15 cellular contexts compared by ENCODE assay signal in the genomic region with DNA sequence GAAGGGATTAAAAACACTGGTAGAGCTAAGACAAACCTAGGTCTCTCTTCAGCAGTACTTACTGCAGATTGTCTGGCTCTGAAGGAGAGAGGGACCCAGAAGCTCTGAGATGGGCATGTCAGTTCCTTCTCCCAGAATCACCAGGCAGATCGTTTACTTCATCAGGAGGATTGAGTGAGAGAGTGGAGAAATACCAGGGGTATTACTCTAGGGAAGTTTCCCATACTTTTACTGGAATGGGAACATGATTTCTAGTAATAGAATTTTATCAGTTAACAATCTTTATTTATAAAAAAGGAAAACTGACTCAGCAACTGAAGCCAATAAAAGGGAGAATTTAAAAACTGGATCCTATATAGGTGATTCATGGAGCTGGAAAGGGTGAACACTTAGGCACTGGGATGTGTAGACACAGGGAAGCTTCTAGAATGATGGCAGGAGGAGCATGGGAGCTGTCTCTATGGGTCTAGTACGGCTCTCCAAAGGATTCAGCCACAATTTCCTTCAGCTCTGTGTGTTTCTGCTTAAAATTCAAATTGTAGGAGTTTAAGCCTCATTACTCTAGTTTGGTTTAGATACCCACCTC.
"Had no signal": no experiment of that assay in that cellular context is flagged by ENCODE, and none has a peak within 500 bp of the region (broad histone marks: within the 10 kb centered on the region; RNA-seq: fewer than 3 reads in every experiment).

No MANE protein-coding gene starts in this region.

- H3K27me3 Mint-ChIP-seq: activated B cell treated with CpG ODN at 0.5 μM for 24 hours had no signal

- H3K27me3 ChIP-seq: adrenal gland, body of pancreas, neutrophil, right atrium auricular region had no signal

- H3K4me1 ChIP-seq: body of pancreas, lower lobe of right lung had no signal

- H3K36me3 ChIP-seq: adrenal gland, lower lobe of right lung, neutrophil, right atrium auricular region had no signal

- DNase-seq: activated B cell treated with CpG ODN at 0.5 μM for 24 hours; activated CD4-positive, alpha-beta T cell treated with anti-CD3 and anti-CD28 coated beads, Interleukin-2, amount 10 ng/mL, durations not matched to agents 24 days and 14 days; activated CD8-positive, alpha-beta memory T cell treated with anti-CD3 and anti-CD28 coated beads for 24 hours; activated naive CD4-positive, alpha-beta T cell treated with anti-CD3 and anti-CD28 coated beads, Interleukin-2, amount 10 ng/mL, durations not matched to agents 7 days and 5 days; adrenal gland; body of pancreas; cortex of kidney; effector memory CD4-positive, alpha-beta T cell; left cardiac atrium; lower lobe of right lung; naive thymus-derived CD4-positive, alpha-beta T cell had no signal

- H3K4me3 ChIP-seq: adrenal gland, body of pancreas, lower lobe of right lung, right atrium auricular region, smooth muscle cell had no signal

- H3K27ac ChIP-seq: adrenal gland, body of pancreas, lower lobe of right lung, neutrophil, right atrium auricular region had no signal

- ATAC-seq: body of pancreas; left cardiac atrium; lower lobe of right lung; naive thymus-derived CD4-positive, alpha-beta T cell had no signal

- H3K36me3 Mint-ChIP-seq: activated naive CD4-positive, alpha-beta T cell treated with anti-CD3 and anti-CD28 coated beads, Interleukin-2, amount 10 ng/mL, durations not matched to agents 7 days and 5 days; naive thymus-derived CD4-positive, alpha-beta T cell had no signal

- H3K27ac Mint-ChIP-seq: activated B cell treated with CpG ODN at 0.5 μM for 24 hours; activated CD4-positive, alpha-beta T cell treated with anti-CD3 and anti-CD28 coated beads, Interleukin-2, amount 10 ng/mL, durations not matched to agents 24 days and 14 days; activated naive CD4-positive, alpha-beta T cell treated with anti-CD3 and anti-CD28 coated beads, Interleukin-2, amount 10 ng/mL, durations not matched to agents 7 days and 5 days; naive thymus-derived CD4-positive, alpha-beta T cell had no signal

- H3K4me3 Mint-ChIP-seq: activated B cell treated with CpG ODN at 0.5 μM for 24 hours; activated CD4-positive, alpha-beta T cell treated with anti-CD3 and anti-CD28 coated beads, Interleukin-2, amount 10 ng/mL, durations not matched to agents 24 days and 14 days; activated naive CD4-positive, alpha-beta T cell treated with anti-CD3 and anti-CD28 coated beads, Interleukin-2, amount 10 ng/mL, durations not matched to agents 7 days and 5 days; central memory CD8-positive, alpha-beta T cell; naive thymus-derived CD4-positive, alpha-beta T cell had no signal

- H3K9me3 Mint-ChIP-seq: activated B cell treated with CpG ODN at 0.5 μM for 24 hours; activated CD4-positive, alpha-beta T cell treated with anti-CD3 and anti-CD28 coated beads, Interleukin-2, amount 10 ng/mL, durations not matched to agents 24 days and 14 days; activated naive CD4-positive, alpha-beta T cell treated with anti-CD3 and anti-CD28 coated beads, Interleukin-2, amount 10 ng/mL, durations not matched to agents 7 days and 5 days; central memory CD8-positive, alpha-beta T cell had no signal

- H3K9me3 ChIP-seq: adrenal gland, body of pancreas, lower lobe of right lung, neutrophil, right atrium auricular region had no signal

- H3K4me1 Mint-ChIP-seq: activated B cell treated with CpG ODN at 0.5 μM for 24 hours; activated CD4-positive, alpha-beta T cell treated with anti-CD3 and anti-CD28 coated beads, Interleukin-2, amount 10 ng/mL, durations not matched to agents 24 days and 14 days; activated naive CD4-positive, alpha-beta T cell treated with anti-CD3 and anti-CD28 coated beads, Interleukin-2, amount 10 ng/mL, durations not matched to agents 7 days and 5 days; central memory CD8-positive, alpha-beta T cell had no signal
